Comparison of ENCODE assay signal across 2 cellular contexts in the genomic region with DNA sequence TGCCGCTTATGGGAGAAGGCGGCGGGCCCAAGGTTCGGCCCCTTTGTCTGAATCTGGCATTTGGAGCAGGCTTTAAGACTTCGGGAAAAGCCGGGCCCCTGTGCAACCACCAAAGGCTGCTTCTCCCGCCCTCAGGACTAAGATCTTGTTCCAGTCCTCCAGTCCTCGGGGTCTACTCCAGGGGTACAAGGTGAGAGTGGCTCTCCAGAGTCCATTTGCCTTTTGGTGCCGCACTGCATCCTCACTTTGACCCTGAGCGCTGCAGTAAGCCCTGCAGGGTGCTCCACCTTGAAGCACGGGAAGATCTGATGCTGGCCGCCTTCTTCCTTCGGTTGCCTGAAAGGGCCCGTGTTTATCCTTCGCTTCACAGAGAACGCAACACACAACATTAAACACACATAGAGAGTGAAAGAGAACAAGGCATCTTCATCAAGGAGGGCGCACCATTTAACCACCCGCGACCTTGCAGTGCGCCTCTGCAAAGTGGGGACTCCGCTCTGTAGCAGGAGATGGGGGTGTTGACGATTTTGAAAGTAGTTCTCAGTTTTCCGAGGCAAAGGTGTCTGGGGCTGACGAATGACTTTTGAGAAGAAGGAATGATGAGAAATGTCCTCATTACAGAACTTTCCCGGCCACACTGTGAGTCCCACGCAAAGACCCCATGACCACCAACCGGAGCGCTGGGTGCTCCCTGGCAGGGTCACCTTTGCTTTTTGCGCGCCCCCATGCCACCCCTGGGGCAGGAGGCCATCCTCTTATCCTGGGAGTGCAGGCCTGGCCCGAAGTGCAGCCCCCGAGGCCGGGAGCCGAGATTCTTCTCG.
TF ChIP-seq lines count a peak whose summit lies in the region.

No MANE protein-coding gene starts in this region.

TF ChIP-seq in IMR-90, 13 proteins besides CTCF, POLR2A, EP300 and RAD21:
- TF ChIP-seq NFE2L2 (IDR thresholded peaks at IDR 0.05; ENCODE audit: low read depth, low read length) = no peak
- TF ChIP-seq SMC3 (IDR thresholded peaks at IDR 0.05; ENCODE audit: low read depth, low read length) = no peak
- TF ChIP-seq RFX5 (IDR thresholded peaks at IDR 0.05; ENCODE audit: low read depth, low read length) = no peak
- no peak for TF ChIP-seq MAZ (IDR thresholded peaks at IDR 0.05; ENCODE audit: borderline replicate concordance, low read depth, low read length)
- no peak for TF ChIP-seq CHD1 (IDR thresholded peaks at IDR 0.05; ENCODE audit: low read depth, low read length)
- no peak for TF ChIP-seq BHLHE40 (IDR thresholded peaks at IDR 0.05; ENCODE audit: low read depth, low read length)
- TF ChIP-seq, protein P1, sequence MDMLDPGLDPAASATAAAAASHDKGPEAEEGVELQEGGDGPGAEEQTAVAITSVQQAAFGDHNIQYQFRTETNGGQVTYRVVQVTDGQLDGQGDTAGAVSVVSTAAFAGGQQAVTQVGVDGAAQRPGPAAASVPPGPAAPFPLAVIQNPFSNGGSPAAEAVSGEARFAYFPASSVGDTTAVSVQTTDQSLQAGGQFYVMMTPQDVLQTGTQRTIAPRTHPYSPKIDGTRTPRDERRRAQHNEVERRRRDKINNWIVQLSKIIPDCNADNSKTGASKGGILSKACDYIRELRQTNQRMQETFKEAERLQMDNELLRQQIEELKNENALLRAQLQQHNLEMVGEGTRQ (IDR thresholded peaks at IDR 0.05; ENCODE audit: low read depth, low read length) = no peak
- TF ChIP-seq CEBPB (IDR thresholded peaks at IDR 0.05; ENCODE audit: low read depth, low read length) = no peak
- TF ChIP-seq FOS (IDR thresholded peaks at IDR 0.05; ENCODE audit: low read depth, low read length) = no peak
- no peak for TF ChIP-seq RCOR1 (IDR thresholded peaks at IDR 0.05; ENCODE audit: insufficient replicate concordance, low read length)
TF ChIP-seq in IMR-90: peak in this region for 0.

TF ChIP-seq in neural cell, 6 proteins besides CTCF, POLR2A, EP300 and RAD21:
- TF ChIP-seq POLR2AphosphoS5 (IDR thresholded peaks at IDR 0.05) (no peak), MXI1 (conservative IDR thresholded peaks at IDR 0.05; ENCODE audit: poor library complexity, severe bottlenecking) (no peak), TAF1 (IDR thresholded peaks at IDR 0.05; ENCODE audit: low read depth) (no peak), EZH2 (IDR thresholded peaks at IDR 0.05; ENCODE audit: borderline replicate concordance, insufficient read depth, low read length, poor library complexity, severe bottlenecking) (no peak), SMC3 (conservative IDR thresholded peaks at IDR 0.05; ENCODE audit: poor library complexity) (no peak)
- TF ChIP-seq, protein P2, sequence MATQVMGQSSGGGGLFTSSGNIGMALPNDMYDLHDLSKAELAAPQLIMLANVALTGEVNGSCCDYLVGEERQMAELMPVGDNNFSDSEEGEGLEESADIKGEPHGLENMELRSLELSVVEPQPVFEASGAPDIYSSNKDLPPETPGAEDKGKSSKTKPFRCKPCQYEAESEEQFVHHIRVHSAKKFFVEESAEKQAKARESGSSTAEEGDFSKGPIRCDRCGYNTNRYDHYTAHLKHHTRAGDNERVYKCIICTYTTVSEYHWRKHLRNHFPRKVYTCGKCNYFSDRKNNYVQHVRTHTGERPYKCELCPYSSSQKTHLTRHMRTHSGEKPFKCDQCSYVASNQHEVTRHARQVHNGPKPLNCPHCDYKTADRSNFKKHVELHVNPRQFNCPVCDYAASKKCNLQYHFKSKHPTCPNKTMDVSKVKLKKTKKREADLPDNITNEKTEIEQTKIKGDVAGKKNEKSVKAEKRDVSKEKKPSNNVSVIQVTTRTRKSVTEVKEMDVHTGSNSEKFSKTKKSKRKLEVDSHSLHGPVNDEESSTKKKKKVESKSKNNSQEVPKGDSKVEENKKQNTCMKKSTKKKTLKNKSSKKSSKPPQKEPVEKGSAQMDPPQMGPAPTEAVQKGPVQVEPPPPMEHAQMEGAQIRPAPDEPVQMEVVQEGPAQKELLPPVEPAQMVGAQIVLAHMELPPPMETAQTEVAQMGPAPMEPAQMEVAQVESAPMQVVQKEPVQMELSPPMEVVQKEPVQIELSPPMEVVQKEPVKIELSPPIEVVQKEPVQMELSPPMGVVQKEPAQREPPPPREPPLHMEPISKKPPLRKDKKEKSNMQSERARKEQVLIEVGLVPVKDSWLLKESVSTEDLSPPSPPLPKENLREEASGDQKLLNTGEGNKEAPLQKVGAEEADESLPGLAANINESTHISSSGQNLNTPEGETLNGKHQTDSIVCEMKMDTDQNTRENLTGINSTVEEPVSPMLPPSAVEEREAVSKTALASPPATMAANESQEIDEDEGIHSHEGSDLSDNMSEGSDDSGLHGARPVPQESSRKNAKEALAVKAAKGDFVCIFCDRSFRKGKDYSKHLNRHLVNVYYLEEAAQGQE (IDR thresholded peaks at IDR 0.05; ENCODE audit: borderline replicate concordance) = no peak
